ENCODE assay signal across 8 cellular contexts in genomic region chr20:60057123-60057865, GRCh38.
A peak's percentile ranks its signal among the peaks of the same experiment; 100 is the strongest.
DNase-seq lines count a peak whose midpoint lies in the region; ATAC-seq and TF ChIP-seq lines count a peak whose summit lies in the region.

No MANE protein-coding gene starts in this region.

- H3K79me2 ChIP-seq in OCI-LY3 (ENCODE audit: low read length) = no peaks in the 10 kb centered on the region

- H3K27ac ChIP-seq in CD4-positive, alpha-beta memory T cell (ENCODE audit: low read depth, low read length) = peak overlapping the region; percentile 35
- H3K27ac ChIP-seq in OCI-LY3 (ENCODE audit: low read length) (no peak overlapping the region), esophagus muscularis mucosa (replicated peaks in 1 of 4) (no peak overlapping the region), stomach (peak overlapping the region in 1 of 5 donors; percentile 72)

- peak; percentile 68 to 71 (median 70) for DNase-seq in CD4-positive, alpha-beta memory T cell
- DNase-seq in KG1 (lab: John Stamatoyannopoulos, UW) (peak; percentile 88), activated T-cell treated with anti-CD3 and anti-CD28 coated beads for 4 hours (peak; percentile 53), esophagus muscularis mucosa (ENCODE audit: extremely low spot score) (no peak), natural killer cell (peak; percentile 65), stomach (peak; percentile 52)

- H3K9me3 Mint-ChIP-seq in CD4-positive, alpha-beta memory T cell = no peaks in the 10 kb centered on the region
- no peaks in the 10 kb centered on the region for H3K9me3 Mint-ChIP-seq in natural killer cell

- H3K27me3 Mint-ChIP-seq in CD4-positive, alpha-beta memory T cell = no peaks in the 10 kb centered on the region
- no peaks in the 10 kb centered on the region for H3K27me3 Mint-ChIP-seq in natural killer cell (ENCODE audit: low read depth in 2 of 2)

- H3K36me3 ChIP-seq in CD4-positive, alpha-beta memory T cell (ENCODE audit: insufficient read depth, low read length) = no peaks in the 10 kb centered on the region
- H3K36me3 ChIP-seq in OCI-LY3 (replicated peaks; ENCODE audit: low read depth, low read length) (no peaks in the 10 kb centered on the region), esophagus muscularis mucosa (no peaks in the 10 kb centered on the region), stomach (no peaks in the 10 kb centered on the region)

- H3K9ac ChIP-seq in OCI-LY3 (ENCODE audit: low read length) = no peak overlapping the region

- peaks cover 48% of the 10 kb centered on the region for H3K4me1 ChIP-seq in CD4-positive, alpha-beta memory T cell (ENCODE audit: insufficient read depth, low read length)
- H3K4me1 ChIP-seq in OCI-LY3 (ENCODE audit: low read length) = 0 out of 2 replicates have a peak, but pooled peaks cover 2% of the 10 kb centered on the region
- peaks cover 17 to 27% (median 21%) of the 10 kb centered on the region in 4 donors for H3K4me1 ChIP-seq in esophagus muscularis mucosa
- H3K4me1 ChIP-seq in stomach = peaks cover 4 to 42% (median 12%) of the 10 kb centered on the region in 4 donors

- TF ChIP-seq POLR2A in esophagus muscularis mucosa (IDR thresholded peaks at IDR 0.05; ENCODE audit: low read depth) (no peak), stomach (IDR thresholded peaks at IDR 0.05) (no peak)

- ATAC-seq in GM19467 (IDR thresholded peaks at IDR 0.05; ENCODE audit: unreplicated experiment) = peak; percentile 59
- peak; percentile 41 to 54 (median 41) for ATAC-seq in natural killer cell

- H3K4me1 Mint-ChIP-seq in CD4-positive, alpha-beta memory T cell = peaks cover 48 to 81% (median 60%) of the 10 kb centered on the region in 4 donors
- H3K4me1 Mint-ChIP-seq in natural killer cell = peaks cover 85 to 93% of the 10 kb centered on the region in 2 donors

- peaks cover 0 to 3% of the 10 kb centered on the region in 2 donors for H3K36me3 Mint-ChIP-seq in CD4-positive, alpha-beta memory T cell
- H3K36me3 Mint-ChIP-seq in natural killer cell = no peaks in the 10 kb centered on the region

- H2AFZ ChIP-seq in OCI-LY3 (ENCODE audit: low read depth, low read length) = peak overlapping the region; percentile 98

- intact Hi-C loops in CD4-positive, alpha-beta memory T cell (cut with micrococcal nuclease) = loop anchor here (2.0 to 5.0 kb wide), 3 partner anchors 108 to 1840 kb away; partner anchors contain the start of genes FAM217B and PPP1R3D
- intact Hi-C loops in esophagus muscularis mucosa (cut with DNase I) = no loop called here
- intact Hi-C loops in natural killer cell (cut with micrococcal nuclease) = loop anchor here (1.0 to 5.0 kb wide), 5 partner anchors 115 to 1205 kb away; partner anchors contain the start of genes FAM217B and PPP1R3D
- intact Hi-C loops in stomach (cut with DNase I; ENCODE audit: low total_unique reads) = no loop called here

- no peaks in the 10 kb centered on the region for H3K27me3 ChIP-seq in CD4-positive, alpha-beta memory T cell (ENCODE audit: insufficient read depth, low read length)
- H3K27me3 ChIP-seq in OCI-LY3 (ENCODE audit: low read depth, low read length) (peaks cover 23% of the 10 kb centered on the region), esophagus muscularis mucosa (peaks cover 0 to 47% (median 0%) of the 10 kb centered on the region in 4 donors), stomach (peaks cover 3 to 49% (median 10%) of the 10 kb centered on the region in 3 donors)

- peak; percentile 98 for TF ChIP-seq CTCF in OCI-LY3 (IDR thresholded peaks at IDR 0.05; ENCODE audit: low read depth, low read length)
- peak; percentile 71 to 90 (median 73) for TF ChIP-seq CTCF in esophagus muscularis mucosa (IDR thresholded peaks at IDR 0.05)
- TF ChIP-seq CTCF in natural killer cell (IDR thresholded peaks at IDR 0.05) = peak; percentile 91
- TF ChIP-seq CTCF in stomach (IDR thresholded peaks at IDR 0.05) = peak in 5 of 7 experiments; percentile 45 to 85 (median 71)

- POLR2A ChIA-PET in CD4-positive, alpha-beta memory T cell (lab: Charles Lee; ENCODE audit: partially characterized antibody) = interaction anchor here (0.9 to 4.6 kb wide), 3 partner anchors 107 to 206 kb away, joined by 5 to 20 read pairs (median 5); partner anchors contain the start of genes FAM217B and PPP1R3D

- peak overlapping the region; percentile 79 to 91 (median 85) for H3K4me3 Mint-ChIP-seq in CD4-positive, alpha-beta memory T cell
- H3K4me3 Mint-ChIP-seq in natural killer cell = peak overlapping the region; percentile 91

- TF ChIP-seq EP300 in esophagus muscularis mucosa (IDR thresholded peaks at IDR 0.05) (no peak), stomach (IDR thresholded peaks at IDR 0.05) (no peak)

- peak overlapping the region; percentile 68 to 92 (median 90) for H3K27ac Mint-ChIP-seq in CD4-positive, alpha-beta memory T cell
- peak overlapping the region; percentile 94 to 96 for H3K27ac Mint-ChIP-seq in natural killer cell

- WGBS in esophagus muscularis mucosa = 18% methylated on average over 11 of the region's 11 CpGs
- WGBS in stomach, 5 donors = 5 to 20% (median 17%) methylated on average over 6 to 11 of the region's 11 CpGs

- H3K9me3 ChIP-seq in CD4-positive, alpha-beta memory T cell (ENCODE audit: control insufficient read depth in 1 of 2, low read length in 2 of 2) = no peaks in the 10 kb centered on the region
- H3K9me3 ChIP-seq in OCI-LY3 (ENCODE audit: insufficient read depth, low read length) (no peaks in the 10 kb centered on the region), esophagus muscularis mucosa (no peaks in the 10 kb centered on the region), stomach (no peaks in the 10 kb centered on the region)

- H3K4me3 ChIP-seq in CD4-positive, alpha-beta memory T cell (ENCODE audit: low read length in 2 of 2) = peak overlapping the region in 1 of 2 donors; percentile 53
- H3K4me3 ChIP-seq in OCI-LY3 (ENCODE audit: low read length) = peak overlapping the region; percentile 41
- H3K4me3 ChIP-seq in esophagus muscularis mucosa = no peak overlapping the region
- H3K4me3 ChIP-seq in stomach = no peak overlapping the region

- CTCF ChIA-PET in CD4-positive, alpha-beta memory T cell (lab: Charles Lee; ENCODE audit: partially characterized antibody) = interaction anchor here (0.6 to 4.1 kb wide), 31 partner anchors 8 to 1844 kb away, joined by 3 to 65 read pairs (median 4); partner anchors contain the start of genes FAM217B and PPP1R3D

- peak overlapping the region; percentile 65 for H3K4me2 ChIP-seq in OCI-LY3 (ENCODE audit: low read length)

- H4K20me1 ChIP-seq in OCI-LY3 (ENCODE audit: insufficient read depth, low read length) = no peaks in the 10 kb centered on the region

Comparison
In these comparisons a context has a peak if more than half of its experiments do, and no peak if none do; other contexts are left out.
1. intact Hi-C loops: an anchor here in CD4-positive, alpha-beta memory T cell (2.0 to 5.0 kb wide) and natural killer cell (1.0 to 5.0 kb wide); none called in esophagus muscularis mucosa and stomach.